ENCODE assay signal across 17 cellular contexts in the genomic region with DNA sequence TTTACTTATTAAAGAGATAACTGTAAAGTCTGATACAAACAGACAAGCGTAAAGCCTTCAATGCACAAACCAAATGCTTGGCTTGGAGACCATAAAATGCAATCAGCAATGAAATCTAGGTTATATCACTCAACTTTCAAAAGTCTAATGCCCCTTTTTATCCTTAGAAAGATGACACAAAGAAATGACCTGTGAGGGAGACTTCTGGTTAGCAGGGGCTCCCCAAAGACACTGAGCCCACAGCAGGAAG.
DNase-seq lines count a peak whose midpoint lies in the region; ATAC-seq, FAIRE-seq and TF ChIP-seq lines count a peak whose summit lies in the region.
"Had no signal": no experiment of that assay in that cellular context is flagged by ENCODE, and none has a peak within 500 bp of the region (broad histone marks: within the 10 kb centered on the region; RNA-seq: fewer than 3 reads in every experiment).

No MANE protein-coding gene starts in this region.

- H3K9me2 ChIP-seq in Karpas-422 (replicated peaks; ENCODE audit: insufficient read depth, low read length) = no peaks in the 10 kb centered on the region

- 54 to 78% (median 69%) methylated on average over 1 of the region's 1 CpG for WGBS in spleen, 5 donors

- TF ChIP-seq POLR2A in spleen (IDR thresholded peaks at IDR 0.05) = no peak

- H3K27ac ChIP-seq in Karpas-422 (ENCODE audit: low read length) = no peak overlapping the region
- no peak overlapping the region for H3K27ac ChIP-seq in astrocyte (ENCODE audit: low read depth, low read length)
- peak overlapping the region; percentile 61 to 91 (median 76) for H3K27ac ChIP-seq in spleen
- H3K27ac ChIP-seq: 22Rv1, cardiac muscle cell, pancreas had no signal

- H3K4me3 ChIP-seq in Karpas-422 (ENCODE audit: low read length) (no peak overlapping the region), astrocyte (ENCODE audit: insufficient read depth, low read depth, low read length) (no peak overlapping the region), spleen (peak overlapping the region in 3 of 8 donors; percentile 9 to 55 (median 16))
- H3K4me3 ChIP-seq: cardiac muscle cell, lung, pancreas had no signal

- no peak for FAIRE-seq in astrocyte (lab: Jason Lieb, UNC)
- FAIRE-seq: D721Med, H54, pancreas had no signal

- peak overlapping the region; percentile 64 for H3K27ac Mint-ChIP-seq in astrocyte (ENCODE audit: unreplicated experiment)

- no peak for ATAC-seq in HG03039 (IDR thresholded peaks at IDR 0.05; ENCODE audit: unreplicated experiment)
- no peak for ATAC-seq in HG02623 (IDR thresholded peaks at IDR 0.05; ENCODE audit: unreplicated experiment)
- ATAC-seq in HG02884 (IDR thresholded peaks at IDR 0.05; ENCODE audit: unreplicated experiment) = no peak

- H3K27me3 Mint-ChIP-seq in astrocyte (ENCODE audit: low read depth, unreplicated experiment) = no peaks in the 10 kb centered on the region

- H3K4me1 Mint-ChIP-seq in astrocyte (ENCODE audit: low read depth, unreplicated experiment) = peaks cover 46% of the 10 kb centered on the region

- no peaks in the 10 kb centered on the region for H3K9me3 Mint-ChIP-seq in astrocyte (ENCODE audit: unreplicated experiment)

- no peaks in the 10 kb centered on the region for H3K36me3 ChIP-seq in Karpas-422 (ENCODE audit: insufficient read depth, low read length)
- no peaks in the 10 kb centered on the region for H3K36me3 ChIP-seq in astrocyte (ENCODE audit: insufficient read depth, low read length)
- H3K36me3 ChIP-seq in spleen = no peaks in the 10 kb centered on the region
- H3K36me3 ChIP-seq: cardiac muscle cell, pancreas had no signal

- H3K4me2 ChIP-seq in Karpas-422 (ENCODE audit: low read depth, low read length, poor library complexity, severe bottlenecking) = no peak overlapping the region
- no peak overlapping the region for H3K4me2 ChIP-seq in astrocyte (ENCODE audit: low read length)

- H3K4me1 ChIP-seq in Karpas-422 (ENCODE audit: low read length) = no peaks in the 10 kb centered on the region
- H3K4me1 ChIP-seq in astrocyte (ENCODE audit: insufficient read depth, low read length) = peaks cover 8% of the 10 kb centered on the region
- H3K4me1 ChIP-seq in spleen = peaks cover 9 to 98% (median 61%) of the 10 kb centered on the region in 6 donors

- H3K27me3 ChIP-seq in Karpas-422 (ENCODE audit: low read length) (no peaks in the 10 kb centered on the region), astrocyte (ENCODE audit: insufficient read depth, low read length) (no peaks in the 10 kb centered on the region), spleen (replicated peaks in 1 of 7) (no peaks in the 10 kb centered on the region)
- H3K27me3 ChIP-seq: cardiac muscle cell, pancreas had no signal

- intact Hi-C loops in spleen (cut with DNase I; ENCODE audit: low total_unique reads) = no loop called here

- H3K9ac ChIP-seq in Karpas-422 (ENCODE audit: low read length) (no peak overlapping the region), astrocyte (ENCODE audit: low read length) (no peak overlapping the region)

- peak; percentile 51 for DNase-seq in NK-92 treated with Interleukin-12 subunit alpha and Interleukin-12 subunit beta, amount 100 ng/mL, for 24 hours (lab: John Stamatoyannopoulos, UW)
- DNase-seq in NK-92 (lab: John Stamatoyannopoulos, UW; ENCODE audit: unreplicated experiment) (no peak), Karpas-422 (no peak), astrocyte (ENCODE audit: low read depth) (no peak), spleen (no peak)
- DNase-seq: erythroblast; NCI-H774; pancreas; stimulated activated CD4-positive, alpha-beta T cell treated with anti-CD3 and anti-CD28 coated beads, Interleukin-2, amount 100 ng/mL, for 48 hours had no signal

- no peaks in the 10 kb centered on the region for H3K79me2 ChIP-seq in Karpas-422 (ENCODE audit: low read length)
- peaks cover 33% of the 10 kb centered on the region for H3K79me2 ChIP-seq in astrocyte (ENCODE audit: insufficient read depth, low read length)

- H2AFZ ChIP-seq in Karpas-422 (ENCODE audit: low read length) (0 out of 2 replicates have a peak overlapping the region, but pooled peaks have one; percentile 52), astrocyte (ENCODE audit: low read depth, low read length) (no peak overlapping the region)

- H3K36me3 Mint-ChIP-seq in astrocyte (ENCODE audit: low read depth, unreplicated experiment) = peaks cover 3% of the 10 kb centered on the region

- H3K4me3 Mint-ChIP-seq in astrocyte (ENCODE audit: unreplicated experiment) = no peak overlapping the region

- H3K9me3 ChIP-seq in Karpas-422 (ENCODE audit: low read length) (no peaks in the 10 kb centered on the region), astrocyte (ENCODE audit: insufficient read depth, low read depth, low read length) (no peaks in the 10 kb centered on the region), spleen (no peaks in the 10 kb centered on the region)
- H3K9me3 ChIP-seq: pancreas had no signal

- TF ChIP-seq CTCF in astrocyte (IDR thresholded peaks at IDR 0.05; ENCODE audit: insufficient read depth, low read depth, low read length) (no peak), spleen (IDR thresholded peaks at IDR 0.05 in 8 of 11, conservative IDR thresholded peaks at IDR 0.05 in 3 of 11) (no peak)

- H4K20me1 ChIP-seq in Karpas-422 (ENCODE audit: insufficient read depth, low read depth, low read length) (no peaks in the 10 kb centered on the region), astrocyte (ENCODE audit: insufficient read depth, low read length) (no peaks in the 10 kb centered on the region)

Comparison
In these comparisons a context has a peak if more than half of its experiments do, and no peak if none do; other contexts are left out.
1. H3K27ac ChIP-seq: peak in spleen (8 of 8); none in Karpas-422 (single experiment) and astrocyte (single experiment).